ENCODE assay signal across 21 cellular contexts in genomic region chr5:145699846-145700245, GRCh38.
"Had no signal": no experiment of that assay in that cellular context is flagged by ENCODE, and none has a peak within 500 bp of the region (broad histone marks: within the 10 kb centered on the region; RNA-seq: fewer than 3 reads in every experiment).

No MANE protein-coding gene starts in this region.

- H3K4me1 ChIP-seq: SJSA1 had no signal

- H3K9ac ChIP-seq: KMS-11 had no signal

- H3K4me3 ChIP-seq: K562, SJSA1, SK-N-MC had no signal

- DNase-seq: Kasumi-1, MM.1S, NCI-H1105, NCI-H1417, NCI-H146, NCI-H1694 treated with DMSO at 0.1 percent for 48 hours, NCI-H1930, NCI-H2081, NCI-H2107, NCI-H2227 treated with DMSO at 0.1 percent for 48 hours, NCI-H524, NCI-H526 treated with DMSO at 0.1 percent for 48 hours, NCI-H748 treated with DMSO at 0.1 percent for 48 hours, Right ventricle myocardium superior, RPMI8226, SIG-M5 had no signal

- H3K4me2 ChIP-seq: KMS-11 had no signal

- H3K36me3 ChIP-seq: SJSA1 had no signal

- H3K9me3 ChIP-seq: SJSA1 had no signal

- H3K27ac ChIP-seq: HL-60, KMS-11, SJSA1, SK-N-MC had no signal

- H3K27me3 ChIP-seq: SJSA1 had no signal

- ATAC-seq: K562 had no signal
